In genomic region chr3:66144792-66145733, GRCh38 we compare ENCODE assay signal across 12 cellular contexts.
DNase-seq lines count a peak whose midpoint lies in the region; ATAC-seq, FAIRE-seq and TF ChIP-seq lines count a peak whose summit lies in the region.
"Had no signal": no experiment of that assay in that cellular context is flagged by ENCODE, and none has a peak within 500 bp of the region (broad histone marks: within the 10 kb centered on the region; RNA-seq: fewer than 3 reads in every experiment).

No MANE protein-coding gene starts in this region.

- H4K20me1 ChIP-seq in BLaER1: no peaks in the 10 kb centered on the region
- H4K20me1 ChIP-seq in K562 (replicated peaks; ENCODE audit: control insufficient read depth, insufficient read depth, low read length): no peaks in the 10 kb centered on the region

- TF ChIP-seq POLR2A in K562 (conservative IDR thresholded peaks at IDR 0.05) (no peak), transverse colon (IDR thresholded peaks at IDR 0.05) (no peak)

- in situ Hi-C loops in K562 (cut with MboI): loop anchor here (25.0 kb wide), 1 partner anchor 358 kb away; no protein-coding TSS in a partner anchor
- in situ Hi-C loops in transverse colon (cut with MboI; ENCODE audit: low pct_ligation_motif_present in 1 of 4, low pct_unique_long_range_greater_than_20kb in 1 of 4, low sequenced_read_pairs in 3 of 4): loop anchor here in 3 of 4 donors (5.0 to 25.0 kb wide), 2 partner anchors 358 kb away; no protein-coding TSS in a partner anchor

- H3K4me2 ChIP-seq in BLaER1 (0 out of 2 replicates have a peak overlapping the region, but pooled peaks have one; percentile 10), K562 (ENCODE audit: insufficient read depth, low read length) (no peak overlapping the region)

- ATAC-seq in K562: no peak
- ATAC-seq in WTC11: no peak
- no peak for ATAC-seq in HG03342 (IDR thresholded peaks at IDR 0.05; ENCODE audit: unreplicated experiment)
- ATAC-seq: body of pancreas had no signal

- TF ChIP-seq EP300 in K562 (IDR thresholded peaks at IDR 0.05; ENCODE audit: low read length) (no peak), transverse colon (IDR thresholded peaks at IDR 0.05; ENCODE audit: low read depth) (no peak)

- no peaks in the 10 kb centered on the region for H3K36me3 ChIP-seq in BLaER1
- no peaks in the 10 kb centered on the region for H3K36me3 ChIP-seq in K562 (ENCODE audit: control insufficient read depth, insufficient read depth, low read length)
- no peaks in the 10 kb centered on the region for H3K36me3 ChIP-seq in kidney epithelial cell (ENCODE audit: control insufficient read depth, insufficient read depth, low read length)
- no peaks in the 10 kb centered on the region for H3K36me3 ChIP-seq in transverse colon

- 3% methylated on average over 4 of the region's 4 CpGs for WGBS in K562 (ENCODE audit: insufficient coverage, low coverage, missing lambda C conversion rate)
- WGBS in transverse colon (ENCODE audit: low coverage in 1 of 2), 2 donors: 45 to 56% methylated on average over 3 to 4 of the region's 4 CpGs

- no peak overlapping the region for H3K27ac Mint-ChIP-seq in WTC11
- no peak overlapping the region for H3K27ac Mint-ChIP-seq in activated T-helper 2 cell treated with anti-CD3 and anti-CD28 coated beads, Interferon-gamma antibody, Interleukin-2, Interleukin-4, amounts not matched to agents 10 μg/mL and 5 μg/mL and 100 μg/mL, durations not matched to agents 14 hours and 24 hours and 36 hours
- H3K27ac Mint-ChIP-seq: naive B cell had no signal

- H3K9me1 ChIP-seq in K562 (ENCODE audit: control insufficient read depth, insufficient read depth, low read length): no peaks in the 10 kb centered on the region

- no peaks in the 10 kb centered on the region for H3K79me2 ChIP-seq in K562 (ENCODE audit: control insufficient read depth, insufficient read depth, low read length)

- FAIRE-seq in K562 (lab: Jason Lieb, UNC): no peak

- POLR2A ChIA-PET in K562 (lab: Yijun Ruan, JAX) (no interaction called here), WTC11 (lab: Charles Lee) (no interaction called here)

- no TSS peak for BruUV-seq in K562 (replicated peaks; lab: Mats Ljungman, UMichigan)

- intact Hi-C loops in K562 (cut with micrococcal nuclease): no loop called here
- intact Hi-C loops in activated T-helper 2 cell treated with anti-CD3 and anti-CD28 coated beads, Interferon-gamma antibody, Interleukin-2, Interleukin-4, amounts not matched to agents 10 μg/mL and 5 μg/mL and 100 μg/mL, durations not matched to agents 14 hours and 24 hours and 36 hours (cut with micrococcal nuclease): no loop called here
- intact Hi-C loops in transverse colon (cut with DNase I; ENCODE audit: low total_unique reads): loop anchor here (10.0 kb wide), 1 partner anchor 110 kb away; the partner anchor contains the start of gene MAGI1

- H3K27ac ChIP-seq in BLaER1: no peak overlapping the region
- no peak overlapping the region for H3K27ac ChIP-seq in K562 (ENCODE audit: extremely low read depth, low read depth, low read length)
- H3K27ac ChIP-seq in transverse colon: no peak overlapping the region
- H3K27ac ChIP-seq: body of pancreas had no signal

- CTCF ChIA-PET in K562 (lab: Yijun Ruan, JAX; ENCODE audit: low intra/inter-chr PET ratio) (no interaction called here), WTC11 (lab: Charles Lee) (no interaction called here)

- H3K9me3 ChIP-seq in BLaER1 (no peaks in the 10 kb centered on the region), K562 (replicated peaks; ENCODE audit: control insufficient read depth, insufficient read depth, low read depth, low read length) (no peaks in the 10 kb centered on the region), transverse colon (no peaks in the 10 kb centered on the region)
- H3K9me3 ChIP-seq: body of pancreas had no signal

- peaks cover 4% of the 10 kb centered on the region; the same call in 1 of the 2 replicates for H3K9me3 Mint-ChIP-seq in WTC11
- no peaks in the 10 kb centered on the region for H3K9me3 Mint-ChIP-seq in activated T-helper 2 cell treated with anti-CD3 and anti-CD28 coated beads, Interferon-gamma antibody, Interleukin-2, Interleukin-4, amounts not matched to agents 10 μg/mL and 5 μg/mL and 100 μg/mL, durations not matched to agents 14 hours and 24 hours and 36 hours

- no peaks in the 10 kb centered on the region for H3K27me3 Mint-ChIP-seq in WTC11 (ENCODE audit: low read depth)
- H3K27me3 Mint-ChIP-seq in activated T-helper 2 cell treated with anti-CD3 and anti-CD28 coated beads, Interferon-gamma antibody, Interleukin-2, Interleukin-4, amounts not matched to agents 10 μg/mL and 5 μg/mL and 100 μg/mL, durations not matched to agents 14 hours and 24 hours and 36 hours (ENCODE audit: low read depth): peaks cover 2% of the 10 kb centered on the region

- TF ChIP-seq RAD21 in K562 (CRISPR knock-in tag; conservative IDR thresholded peaks at IDR 0.05 in 1 of 2, IDR thresholded peaks at IDR 0.05 in 1 of 2): no peak

- H2AFZ ChIP-seq in K562 (ENCODE audit: low read depth, low read length): no peak overlapping the region

- H3K27me3 ChIP-seq in BLaER1: no peaks in the 10 kb centered on the region
- no peaks in the 10 kb centered on the region for H3K27me3 ChIP-seq in K562 (ENCODE audit: control insufficient read depth in 2 of 2, insufficient read depth in 2 of 2, low read length in 2 of 2)
- H3K27me3 ChIP-seq in kidney epithelial cell (ENCODE audit: control insufficient read depth, insufficient read depth, low read length): no peaks in the 10 kb centered on the region
- H3K27me3 ChIP-seq in transverse colon: no peaks in the 10 kb centered on the region
- H3K27me3 ChIP-seq: body of pancreas had no signal

- DNase-seq in HS-5 (ENCODE audit: low read depth): peak; percentile 32
- DNase-seq in K562 (ENCODE audit: extremely low read depth in 1 of 4, low spot score in 3 of 4): no peak
- DNase-seq in kidney epithelial cell (ENCODE audit: low read depth): peak; percentile 43
- DNase-seq in WTC11 (ENCODE audit: low spot score): no peak
- DNase-seq in activated T-helper 2 cell treated with anti-CD3 and anti-CD28 coated beads, Interferon-gamma antibody, Interleukin-2, Interleukin-4, amounts not matched to agents 10 μg/mL and 5 μg/mL and 100 μg/mL, durations not matched to agents 14 hours and 24 hours and 36 hours (ENCODE audit: low spot score): no peak
- no peak for DNase-seq in transverse colon
- DNase-seq: activated naive CD4-positive, alpha-beta T cell treated with Interleukin-2 at 50 U/mL for 16 hours; body of pancreas; DMS53; naive B cell had no signal

- H3K4me3 ChIP-seq in BLaER1 (no peak overlapping the region), K562 (no peak overlapping the region), kidney epithelial cell (ENCODE audit: low read depth, low read length) (no peak overlapping the region), transverse colon (no peak overlapping the region)
- H3K4me3 ChIP-seq: body of pancreas had no signal

- H3K9ac ChIP-seq in BLaER1 (no peak overlapping the region), K562 (ENCODE audit: insufficient read depth in 1 of 2, low read depth in 2 of 2, low read length in 2 of 2) (no peak overlapping the region)

- TF ChIP-seq CTCF in K562 (IDR thresholded peaks at IDR 0.05 in 2 of 3, conservative IDR thresholded peaks at IDR 0.05 in 1 of 3; ENCODE audit: insufficient read depth in 2 of 3, low read depth in 1 of 3, low read length in 3 of 3) (no peak), kidney epithelial cell (IDR thresholded peaks at IDR 0.05; ENCODE audit: insufficient read depth, low read length, poor library complexity, severe bottlenecking) (no peak), WTC11 (IDR thresholded peaks at IDR 0.05) (no peak), transverse colon (IDR thresholded peaks at IDR 0.05) (no peak)

- no peak overlapping the region for H3K4me3 Mint-ChIP-seq in WTC11
- H3K4me3 Mint-ChIP-seq in activated T-helper 2 cell treated with anti-CD3 and anti-CD28 coated beads, Interferon-gamma antibody, Interleukin-2, Interleukin-4, amounts not matched to agents 10 μg/mL and 5 μg/mL and 100 μg/mL, durations not matched to agents 14 hours and 24 hours and 36 hours (ENCODE audit: low read depth): no peak overlapping the region
- H3K4me3 Mint-ChIP-seq: naive B cell had no signal

- H3K4me1 Mint-ChIP-seq in WTC11: no peaks in the 10 kb centered on the region
- H3K4me1 Mint-ChIP-seq in activated T-helper 2 cell treated with anti-CD3 and anti-CD28 coated beads, Interferon-gamma antibody, Interleukin-2, Interleukin-4, amounts not matched to agents 10 μg/mL and 5 μg/mL and 100 μg/mL, durations not matched to agents 14 hours and 24 hours and 36 hours (ENCODE audit: low read depth): no peaks in the 10 kb centered on the region
- H3K4me1 Mint-ChIP-seq: naive B cell had no signal

- no peaks in the 10 kb centered on the region for H3K36me3 Mint-ChIP-seq in WTC11
- no peaks in the 10 kb centered on the region for H3K36me3 Mint-ChIP-seq in activated T-helper 2 cell treated with anti-CD3 and anti-CD28 coated beads, Interferon-gamma antibody, Interleukin-2, Interleukin-4, amounts not matched to agents 10 μg/mL and 5 μg/mL and 100 μg/mL, durations not matched to agents 14 hours and 24 hours and 36 hours (ENCODE audit: low read depth)
- H3K36me3 Mint-ChIP-seq: naive B cell had no signal

- H3K4me1 ChIP-seq in BLaER1 (no peaks in the 10 kb centered on the region), K562 (replicated peaks in 1 of 2; ENCODE audit: control insufficient read depth in 2 of 2, insufficient read depth in 2 of 2, low read length in 2 of 2) (no peaks in the 10 kb centered on the region), transverse colon (no peaks in the 10 kb centered on the region)
- H3K4me1 ChIP-seq: body of pancreas had no signal

TF ChIP-seq in K562, 482 proteins besides CTCF, POLR2A, EP300 and RAD21 (continues in another document):
- peak; percentile 74 for TF ChIP-seq ZNF316 (IDR thresholded peaks at IDR 0.05)

TF ChIP-seq in WTC11, 78 proteins besides CTCF, POLR2A, EP300 and RAD21 (continues in another document):
- TF ChIP-seq ZNF671 (CRISPR knock-in tag; IDR thresholded peaks at IDR 0.05) (no peak), TEAD4 (CRISPR knock-in tag; IDR thresholded peaks at IDR 0.05) (no peak), HMGA2 (CRISPR knock-in tag; IDR thresholded peaks at IDR 0.05) (no peak), ETV6 (CRISPR knock-in tag; IDR thresholded peaks at IDR 0.05) (no peak), NR2C2 (CRISPR knock-in tag; IDR thresholded peaks at IDR 0.05) (no peak)

Comparison
In these comparisons a context has a peak if more than half of its experiments do, and no peak if none do; other contexts are left out.
1. DNase-seq: peak in HS-5 (single experiment) and kidney epithelial cell (single experiment); none in K562 (0 of 4), WTC11 (single experiment), activated T-helper 2 cell treated with anti-CD3 and anti-CD28 coated beads, Interferon-gamma antibody, Interleukin-2, Interleukin-4, amounts not matched to agents 10 μg/mL and 5 μg/mL and 100 μg/mL, durations not matched to agents 14 hours and 24 hours and 36 hours (single experiment) and transverse colon (single experiment).